In genomic region chr15:80606571-80606970, GRCh38 we compare ENCODE assay signal across 21 cellular contexts.
DNase-seq lines count a peak whose midpoint lies in the region; ATAC-seq, FAIRE-seq and TF ChIP-seq lines count a peak whose summit lies in the region.
"Had no signal": no experiment of that assay in that cellular context is flagged by ENCODE, and none has a peak within 500 bp of the region (broad histone marks: within the 10 kb centered on the region; RNA-seq: fewer than 3 reads in every experiment).

No MANE protein-coding gene starts in this region.

- TF ChIP-seq CTCF in AG10803 (conservative IDR thresholded peaks at IDR 0.05; ENCODE audit: low read length) (no peak), GM13976 (IDR thresholded peaks at IDR 0.05; ENCODE audit: borderline replicate concordance, control extremely low read depth, extremely low read depth, insufficient read depth, missing control alignments) (no peak), HepG2 (CRISPR knock-in tag; IDR thresholded peaks at IDR 0.05) (no peak)

- H3K9me3 ChIP-seq in T-helper 17 cell (ENCODE audit: control insufficient read depth, low read length, poor library complexity, severe bottlenecking) (no peaks in the 10 kb centered on the region), trophoblast cell (ENCODE audit: insufficient read depth, low read depth, low read length) (no peaks in the 10 kb centered on the region), HepG2 (ENCODE audit: low read length) (no peaks in the 10 kb centered on the region)
- H3K9me3 ChIP-seq: BLaER1 had no signal

- peaks cover 36% of the 10 kb centered on the region for H3K27me3 Mint-ChIP-seq in T-helper 17 cell

- no peak overlapping the region for H2BK5ac ChIP-seq in trophoblast cell (ENCODE audit: low read depth, low read length, poor library complexity)

- no peak overlapping the region for H3K4ac ChIP-seq in trophoblast cell (ENCODE audit: low read depth, low read length)

- no peaks in the 10 kb centered on the region for H4K20me1 ChIP-seq in HepG2 (ENCODE audit: insufficient read depth, low read length)
- H4K20me1 ChIP-seq: BLaER1 had no signal

- intact Hi-C loops in HepG2 (cut with micrococcal nuclease; ENCODE audit: unreplicated experiment) = no loop called here

- no peak overlapping the region for H4K91ac ChIP-seq in trophoblast cell (ENCODE audit: low read depth, low read length)

- H3K27ac Mint-ChIP-seq in T-helper 17 cell = peak overlapping the region; percentile 34
- H3K27ac Mint-ChIP-seq: CD14-positive monocyte; CD4-positive, alpha-beta memory T cell; GM23338; IgD-negative memory B cell had no signal

- H3K79me2 ChIP-seq in trophoblast cell (ENCODE audit: control insufficient read depth, insufficient read depth, low read length, poor library complexity) (no peaks in the 10 kb centered on the region), HepG2 (ENCODE audit: insufficient read depth, low read length) (no peaks in the 10 kb centered on the region)

- H3K4me2 ChIP-seq in trophoblast cell (ENCODE audit: low read length) (no peak overlapping the region), HepG2 (ENCODE audit: low read depth, low read length) (no peak overlapping the region)
- H3K4me2 ChIP-seq: BLaER1, GM23338 had no signal

- WGBS in trophoblast cell (ENCODE audit: extremely low coverage, insufficient coverage, insufficient read length) = no CpG with 5 or more reads among the region's 1 CpG
- WGBS in HepG2 (ENCODE audit: low lambda C conversion rate) = 32% methylated on average over 1 of the region's 1 CpG

- no peak overlapping the region for H3K27ac ChIP-seq in trophoblast cell (ENCODE audit: low read depth, low read length)
- H3K27ac ChIP-seq in HepG2 (ENCODE audit: extremely low read length, insufficient read depth, low read length) = no peak overlapping the region
- H3K27ac ChIP-seq: BLaER1, HL-60 had no signal

- H2AK5ac ChIP-seq in trophoblast cell (ENCODE audit: low read length) = no peak overlapping the region

- no peak overlapping the region for H2BK120ac ChIP-seq in trophoblast cell (ENCODE audit: insufficient read depth, low read length, poor library complexity)

- H2AFZ ChIP-seq in trophoblast cell (ENCODE audit: insufficient read depth, low read length, poor library complexity) (no peak overlapping the region), HepG2 (ENCODE audit: low read length) (no peak overlapping the region)
- H2AFZ ChIP-seq: GM23338 had no signal

- H3K36me3 Mint-ChIP-seq in T-helper 17 cell (ENCODE audit: low read depth) = peaks cover 3% of the 10 kb centered on the region
- H3K36me3 Mint-ChIP-seq: CD14-positive monocyte; CD4-positive, alpha-beta memory T cell; IgD-negative memory B cell had no signal

- ATAC-seq in T-helper 17 cell (no peak), HepG2 (no peak)
- ATAC-seq: GM23338 had no signal

- TF ChIP-seq EP300 in HepG2 (IDR thresholded peaks at IDR 0.05; ENCODE audit: low read depth in 2 of 2, low read length in 2 of 2) (no peak), HepG2 (CRISPR knock-in tag; IDR thresholded peaks at IDR 0.05; ENCODE audit: borderline replicate concordance) (no peak)

- POLR2A ChIA-PET in HepG2 (lab: Yijun Ruan, JAX) = no interaction called here

- H3K36me3 ChIP-seq in trophoblast cell (ENCODE audit: control insufficient read depth in 1 of 2, insufficient read depth in 2 of 2, low read length in 2 of 2) = no peaks in the 10 kb centered on the region
- no peaks in the 10 kb centered on the region for H3K36me3 ChIP-seq in HepG2 (replicated peaks in 1 of 2; ENCODE audit: control insufficient read depth in 1 of 2, insufficient read depth in 2 of 2, low read length in 2 of 2)
- H3K36me3 ChIP-seq: BLaER1 had no signal

- no peak overlapping the region for H3K4me3 ChIP-seq in AG10803 (ENCODE audit: low read length)
- no peak overlapping the region for H3K4me3 ChIP-seq in trophoblast cell (ENCODE audit: low read depth, low read length)
- H3K4me3 ChIP-seq in HepG2 (replicated peaks in 1 of 3; ENCODE audit: insufficient read depth in 1 of 3, low read depth in 2 of 3, low read length in 3 of 3) = no peak overlapping the region
- H3K4me3 ChIP-seq: BLaER1, GM23338 had no signal

- H3K4me1 ChIP-seq in trophoblast cell (ENCODE audit: control insufficient read depth in 1 of 2, insufficient read depth in 2 of 2, low read length in 2 of 2) (no peaks in the 10 kb centered on the region), HepG2 (ENCODE audit: insufficient read depth, low read length) (no peaks in the 10 kb centered on the region)
- H3K4me1 ChIP-seq: BLaER1 had no signal

- H3K9ac ChIP-seq in trophoblast cell (ENCODE audit: low read length) (no peak overlapping the region), HepG2 (ENCODE audit: insufficient read depth, low read depth, low read length) (no peak overlapping the region)
- H3K9ac ChIP-seq: BLaER1 had no signal

- FAIRE-seq in HepG2 (lab: Jason Lieb, UNC) = no peak
- FAIRE-seq: A204.1, H54 had no signal

- H3K27me3 ChIP-seq in trophoblast cell (ENCODE audit: insufficient read depth, low read length) (no peaks in the 10 kb centered on the region), HepG2 (ENCODE audit: control insufficient read depth in 1 of 2, insufficient read depth in 2 of 2, low read length in 2 of 2) (peaks cover 2 to 38% of the 10 kb centered on the region in 2 experiments; a peak in 4 of 5 replicates)
- H3K27me3 ChIP-seq: BLaER1 had no signal

- no peak for TF ChIP-seq RAD21 in HepG2 (CRISPR knock-in tag; IDR thresholded peaks at IDR 0.05)

- no peak for TF ChIP-seq POLR2A in HepG2 (IDR thresholded peaks at IDR 0.05; ENCODE audit: insufficient read depth in 1 of 2, low read depth in 2 of 2, low read length in 2 of 2)

- H3K18ac ChIP-seq in trophoblast cell (ENCODE audit: low read length) = no peak overlapping the region

- H3K4me3 Mint-ChIP-seq in T-helper 17 cell = no peak overlapping the region
- H3K4me3 Mint-ChIP-seq: CD14-positive monocyte; CD4-positive, alpha-beta memory T cell; GM23338; IgD-negative memory B cell had no signal

- no peak overlapping the region for H4K12ac ChIP-seq in trophoblast cell (ENCODE audit: low read depth, low read length)

- no peak overlapping the region for H2BK12ac ChIP-seq in trophoblast cell (ENCODE audit: low read length)

- peak; percentile 24 for DNase-seq in AG10803 (ENCODE audit: low read depth)
- peak; percentile 5 for DNase-seq in AG20443 (ENCODE audit: low spot score)
- DNase-seq in T-helper 17 cell = no peak
- peak; percentile 68 to 84 for DNase-seq in trophoblast cell
- no peak for DNase-seq in GM13976 (ENCODE audit: low spot score)
- no peak for DNase-seq in NCI-H1048 (lab: John Stamatoyannopoulos, UW)
- no peak for DNase-seq in HepG2 (ENCODE audit: low spot score)
- DNase-seq: ACHN; CD4-positive, alpha-beta memory T cell; DMS153; DMS79; GF-D8; HCEC 1CT; KBM-7 had no signal

- H3K79me1 ChIP-seq in trophoblast cell (ENCODE audit: low read length) = no peaks in the 10 kb centered on the region

- H4K8ac ChIP-seq in trophoblast cell (ENCODE audit: low read depth, low read length) = no peak overlapping the region

- BruUV-seq in HepG2 (replicated peaks; lab: Mats Ljungman, UMichigan) = no TSS peak

- no peaks in the 10 kb centered on the region for H3K4me1 Mint-ChIP-seq in T-helper 17 cell
- H3K4me1 Mint-ChIP-seq: CD14-positive monocyte; CD4-positive, alpha-beta memory T cell; IgD-negative memory B cell had no signal

- in situ Hi-C loops in GM13976 (cut with MboI; ENCODE audit: low sequenced_read_pairs, unreplicated experiment) (no loop called here), HepG2 (cut with HindIII; ENCODE audit: extremely low pct_ligation_motif_present, low pct_unique_long_range_greater_than_20kb) (no loop called here)

- no peak overlapping the region for H3K23ac ChIP-seq in trophoblast cell (ENCODE audit: low read length)

- H3K14ac ChIP-seq in trophoblast cell (ENCODE audit: low read length) = no peak overlapping the region

- CTCF ChIA-PET in HepG2 (lab: Yijun Ruan, JAX; ENCODE audit: low intra/inter-chr PET ratio, low total read pairs) = no interaction called here

TF ChIP-seq in HepG2, 621 proteins besides CTCF, POLR2A, EP300 and RAD21:
- TF ChIP-seq ZNF225 (CRISPR knock-in tag; IDR thresholded peaks at IDR 0.05) = no peak
- TF ChIP-seq ZNF644 (CRISPR knock-in tag; IDR thresholded peaks at IDR 0.05; ENCODE audit: low read depth) = no peak
- no peak for TF ChIP-seq ZFY (CRISPR knock-in tag; IDR thresholded peaks at IDR 0.05)
- no peak for TF ChIP-seq HOXD1 (CRISPR knock-in tag; IDR thresholded peaks at IDR 0.05)
- TF ChIP-seq NFKBIZ (CRISPR knock-in tag; IDR thresholded peaks at IDR 0.05) = no peak
- TF ChIP-seq RFXANK (CRISPR knock-in tag; IDR thresholded peaks at IDR 0.05) = no peak
TF ChIP-seq in HepG2: peak in this region for 0.

Comparison
In these comparisons a context has a peak if more than half of its experiments do, and no peak if none do; other contexts are left out.
1. DNase-seq: peak in AG10803 (single experiment), AG20443 (single experiment) and trophoblast cell (2 of 2); none in T-helper 17 cell (0 of 3), GM13976 (single experiment), NCI-H1048 (single experiment) and HepG2 (single experiment).